Comparison of ENCODE assay signal across 34 cellular contexts in genomic region chr5:175784230-175784629, GRCh38.
"Had no signal": no experiment of that assay in that cellular context is flagged by ENCODE, and none has a peak within 500 bp of the region (broad histone marks: within the 10 kb centered on the region; RNA-seq: fewer than 3 reads in every experiment).

No MANE protein-coding gene starts in this region.

- H3K9ac ChIP-seq: KMS-11 had no signal

- H3K4me3 ChIP-seq: MG63 had no signal

- H3K36me3 ChIP-seq: MG63 had no signal

- H3K4me2 ChIP-seq: KMS-11 had no signal

- H3K27ac ChIP-seq: KMS-11 had no signal

- DNase-seq: Karpas-422, Kasumi-1, MG63, MM.1S, MV-4-11, NCI-H1048, NCI-H1092, NCI-H1092 treated with DMSO at 0.1 percent for 48 hours, NCI-H1105, NCI-H1105 treated with DMSO at 0.1 percent for 48 hours, NCI-H1417, NCI-H1417 treated with DMSO at 0.1 percent for 48 hours, NCI-H1436, NCI-H1436 treated with DMSO at 0.1 percent for 48 hours, NCI-H146, NCI-H1694, NCI-H1694 treated with DMSO at 0.1 percent for 48 hours, NCI-H187, NCI-H187 treated with DMSO at 0.1 percent for 48 hours, NCI-H1930, NCI-H2029, NCI-H2029 treated with DMSO at 0.1 percent for 48 hours, NCI-H2081, NCI-H2081 treated with DMSO at 0.1 percent for 48 hours, NCI-H2107, NCI-H2227 treated with DMSO at 0.1 percent for 48 hours, NCI-H226, NCI-H345, NCI-H446, NCI-H446 treated with DMSO at 0.1 percent for 48 hours, NCI-H510A, NCI-H510A treated with DMSO at 0.1 percent for 48 hours, NCI-H524 had no signal
